In the genomic region with DNA sequence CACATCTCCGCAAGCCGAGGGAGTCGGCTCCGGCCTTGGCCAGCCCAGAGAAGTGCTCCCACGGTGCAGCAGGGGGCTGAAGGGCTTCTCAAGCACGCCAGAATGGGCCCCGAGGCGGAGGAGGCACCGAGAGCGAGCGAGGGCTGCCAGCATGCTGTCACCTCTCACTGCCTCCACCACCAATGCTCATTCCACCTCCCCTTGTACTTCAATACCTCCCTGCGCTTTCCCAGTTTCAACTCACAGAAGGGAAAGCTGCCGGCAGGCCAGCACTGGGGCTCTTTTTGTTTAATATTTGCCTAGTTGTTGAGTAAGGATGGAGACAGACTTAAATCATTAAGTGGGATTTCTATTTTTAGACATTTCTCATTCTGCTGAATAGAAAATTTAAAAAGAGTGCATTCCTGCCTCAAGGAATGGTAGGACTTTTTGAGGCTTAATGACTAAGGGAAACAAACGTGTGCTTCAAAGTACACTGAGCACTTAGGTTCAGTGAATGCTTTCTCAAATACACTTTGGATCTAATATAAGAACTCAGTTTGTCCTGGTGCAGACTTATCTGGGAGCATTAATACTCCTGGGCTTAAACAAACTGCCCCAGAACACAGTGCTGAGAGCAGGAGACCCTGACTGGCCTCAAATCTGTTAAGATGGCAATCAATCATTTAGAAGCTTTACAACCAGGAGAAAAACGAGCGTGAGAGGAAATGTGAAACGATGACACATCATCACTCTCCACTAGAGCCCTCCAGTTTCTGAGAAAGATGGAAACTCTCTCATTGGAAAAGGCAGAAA, we compare ENCODE assay signal across 11 cellular contexts.
DNase-seq lines count a peak whose midpoint lies in the region; ATAC-seq and TF ChIP-seq lines count a peak whose summit lies in the region.
"Had no signal": no experiment of that assay in that cellular context is flagged by ENCODE, and none has a peak within 500 bp of the region (broad histone marks: within the 10 kb centered on the region; RNA-seq: fewer than 3 reads in every experiment).

No MANE protein-coding gene starts in this region.

- peaks cover 8% of the 10 kb centered on the region for H3K36me3 Mint-ChIP-seq in activated T-cell treated with anti-CD3 and anti-CD28 coated beads, Interleukin-2, amount 50 U/mL, for 24 hours (ENCODE audit: low read depth)
- peaks cover 19% of the 10 kb centered on the region for H3K36me3 Mint-ChIP-seq in activated naive CD8-positive, alpha-beta T cell treated with anti-CD3 and anti-CD28 coated beads for 36 hours
- H3K36me3 Mint-ChIP-seq in activated CD4-positive, alpha-beta memory T cell treated with anti-CD3 and anti-CD28 coated beads, Interleukin-2, amount 10 ng/mL, durations not matched to agents 7 days and 5 days (ENCODE audit: low read depth): peaks cover 10% of the 10 kb centered on the region

- no peak for TF ChIP-seq CTCF in hepatocyte (IDR thresholded peaks at IDR 0.05; ENCODE audit: poor library complexity)
- TF ChIP-seq CTCF in thyroid gland (IDR thresholded peaks at IDR 0.05): peak in 3 of 6 experiments; percentile 4 to 37 (median 34)

- CTCF ChIA-PET in activated CD4-positive, alpha-beta memory T cell treated with anti-CD3 and anti-CD28 coated beads, Interleukin-2, amount 10 ng/mL, durations not matched to agents 7 days and 5 days (lab: Charles Lee): no interaction called here

- no peaks in the 10 kb centered on the region for H3K9me2 ChIP-seq in hepatocyte (replicated peaks; ENCODE audit: insufficient read depth)

- H3K27ac ChIP-seq in hepatocyte (peak overlapping the region; percentile 45), thyroid gland (peak overlapping the region; percentile 89 to 96 (median 89))
- H3K27ac ChIP-seq: neural progenitor cell had no signal

- H3K4me1 ChIP-seq in hepatocyte (ENCODE audit: insufficient read depth) (peaks cover 14% of the 10 kb centered on the region), thyroid gland (peaks cover 32 to 34% of the 10 kb centered on the region in 2 donors)

- no peak for DNase-seq in activated T-cell treated with anti-CD3 and anti-CD28 coated beads, Interleukin-2, amount 50 U/mL, for 24 hours
- no peak for DNase-seq in activated T-cell treated with anti-CD3 and anti-CD28 coated beads, Interleukin-2, amount 50 U/mL, for 1 hour
- DNase-seq in activated naive CD8-positive, alpha-beta T cell treated with anti-CD3 and anti-CD28 coated beads for 36 hours: no peak
- DNase-seq in hepatocyte (ENCODE audit: low spot score): peak; percentile 52
- peak; percentile 76 to 82 for DNase-seq in thyroid gland
- no peak for DNase-seq in activated CD4-positive, alpha-beta memory T cell treated with anti-CD3 and anti-CD28 coated beads, Interleukin-2, amount 10 ng/mL, durations not matched to agents 7 days and 5 days
- DNase-seq in SHP77 (lab: John Stamatoyannopoulos, UW): no peak
- DNase-seq: effector memory CD4-positive, alpha-beta T cell had no signal

- no peak overlapping the region for H3K4me3 Mint-ChIP-seq in activated T-cell treated with anti-CD3 and anti-CD28 coated beads, Interleukin-2, amount 50 U/mL, for 24 hours
- no peak overlapping the region for H3K4me3 Mint-ChIP-seq in activated naive CD8-positive, alpha-beta T cell treated with anti-CD3 and anti-CD28 coated beads for 36 hours
- no peak overlapping the region for H3K4me3 Mint-ChIP-seq in activated CD4-positive, alpha-beta memory T cell treated with anti-CD3 and anti-CD28 coated beads, Interleukin-2, amount 10 ng/mL, durations not matched to agents 7 days and 5 days
- H3K4me3 Mint-ChIP-seq: B cell, neural progenitor cell had no signal

- H3K9me3 ChIP-seq in hepatocyte (ENCODE audit: low read depth) (no peaks in the 10 kb centered on the region), thyroid gland (no peaks in the 10 kb centered on the region)

- TF ChIP-seq POLR2A in thyroid gland (IDR thresholded peaks at IDR 0.05): no peak

- no peaks in the 10 kb centered on the region for H3K27me3 Mint-ChIP-seq in activated T-cell treated with anti-CD3 and anti-CD28 coated beads, Interleukin-2, amount 50 U/mL, for 24 hours
- no peaks in the 10 kb centered on the region for H3K27me3 Mint-ChIP-seq in activated naive CD8-positive, alpha-beta T cell treated with anti-CD3 and anti-CD28 coated beads for 36 hours
- no peaks in the 10 kb centered on the region for H3K27me3 Mint-ChIP-seq in activated CD4-positive, alpha-beta memory T cell treated with anti-CD3 and anti-CD28 coated beads, Interleukin-2, amount 10 ng/mL, durations not matched to agents 7 days and 5 days
- H3K27me3 Mint-ChIP-seq: B cell had no signal

- H3K27ac Mint-ChIP-seq in activated T-cell treated with anti-CD3 and anti-CD28 coated beads, Interleukin-2, amount 50 U/mL, for 24 hours: peak overlapping the region; percentile 76
- peak overlapping the region; percentile 84 for H3K27ac Mint-ChIP-seq in activated naive CD8-positive, alpha-beta T cell treated with anti-CD3 and anti-CD28 coated beads for 36 hours
- no peak overlapping the region for H3K27ac Mint-ChIP-seq in activated CD4-positive, alpha-beta memory T cell treated with anti-CD3 and anti-CD28 coated beads, Interleukin-2, amount 10 ng/mL, durations not matched to agents 7 days and 5 days
- H3K27ac Mint-ChIP-seq: B cell, neural progenitor cell had no signal

- POLR2A ChIA-PET in activated CD4-positive, alpha-beta memory T cell treated with anti-CD3 and anti-CD28 coated beads, Interleukin-2, amount 10 ng/mL, durations not matched to agents 7 days and 5 days (lab: Charles Lee): no interaction called here

- no peaks in the 10 kb centered on the region for H3K36me3 ChIP-seq in hepatocyte (replicated peaks; ENCODE audit: insufficient read depth, low read depth)
- H3K36me3 ChIP-seq in thyroid gland: no peaks in the 10 kb centered on the region
- H3K36me3 ChIP-seq: neural progenitor cell had no signal

- H3K27me3 ChIP-seq in hepatocyte (no peaks in the 10 kb centered on the region), thyroid gland (no peaks in the 10 kb centered on the region)
- H3K27me3 ChIP-seq: neural progenitor cell had no signal

- H2AFZ ChIP-seq in hepatocyte: no peak overlapping the region
- H2AFZ ChIP-seq: neural progenitor cell had no signal

- H3K4me1 Mint-ChIP-seq in activated T-cell treated with anti-CD3 and anti-CD28 coated beads, Interleukin-2, amount 50 U/mL, for 24 hours (ENCODE audit: low read depth): peaks cover 10% of the 10 kb centered on the region
- peaks cover 15% of the 10 kb centered on the region for H3K4me1 Mint-ChIP-seq in activated naive CD8-positive, alpha-beta T cell treated with anti-CD3 and anti-CD28 coated beads for 36 hours
- H3K4me1 Mint-ChIP-seq in activated CD4-positive, alpha-beta memory T cell treated with anti-CD3 and anti-CD28 coated beads, Interleukin-2, amount 10 ng/mL, durations not matched to agents 7 days and 5 days: peaks cover 15% of the 10 kb centered on the region
- H3K4me1 Mint-ChIP-seq: neural progenitor cell had no signal

- no peaks in the 10 kb centered on the region for H3K9me3 Mint-ChIP-seq in activated T-cell treated with anti-CD3 and anti-CD28 coated beads, Interleukin-2, amount 50 U/mL, for 24 hours
- no peaks in the 10 kb centered on the region for H3K9me3 Mint-ChIP-seq in activated naive CD8-positive, alpha-beta T cell treated with anti-CD3 and anti-CD28 coated beads for 36 hours
- H3K9me3 Mint-ChIP-seq in activated CD4-positive, alpha-beta memory T cell treated with anti-CD3 and anti-CD28 coated beads, Interleukin-2, amount 10 ng/mL, durations not matched to agents 7 days and 5 days: peaks cover 7% of the 10 kb centered on the region

- H3K4me3 ChIP-seq in hepatocyte (no peak overlapping the region), thyroid gland (replicated peaks in 1 of 3) (peak overlapping the region in 1 of 3 donors; percentile 4)
- H3K4me3 ChIP-seq: neural progenitor cell had no signal

- ATAC-seq in HG03039 (IDR thresholded peaks at IDR 0.05; ENCODE audit: unreplicated experiment): no peak

- intact Hi-C loops in thyroid gland (cut with DNase I): no loop called here

- WGBS in hepatocyte (ENCODE audit: low lambda C conversion rate, missing lambda C conversion rate): 34% methylated on average over 16 of the region's 17 CpGs
- 29 to 44% methylated on average over 17 of the region's 17 CpGs for WGBS in thyroid gland, 2 donors

- no peaks in the 10 kb centered on the region for H3K79me2 ChIP-seq in hepatocyte

- peak overlapping the region; percentile 59 for H3K4me2 ChIP-seq in hepatocyte
- H3K4me2 ChIP-seq: neural progenitor cell had no signal

- no peaks in the 10 kb centered on the region for H4K20me1 ChIP-seq in hepatocyte (ENCODE audit: insufficient read depth, poor library complexity, severe bottlenecking)

Comparison
In these comparisons a context has a peak if more than half of its experiments do, and no peak if none do; other contexts are left out.
1. DNase-seq: peak in hepatocyte (single experiment) and thyroid gland (2 of 2); none in activated T-cell treated with anti-CD3 and anti-CD28 coated beads, Interleukin-2, amount 50 U/mL, for 24 hours (single experiment), activated T-cell treated with anti-CD3 and anti-CD28 coated beads, Interleukin-2, amount 50 U/mL, for 1 hour (single experiment), activated naive CD8-positive, alpha-beta T cell treated with anti-CD3 and anti-CD28 coated beads for 36 hours (single experiment), activated CD4-positive, alpha-beta memory T cell treated with anti-CD3 and anti-CD28 coated beads, Interleukin-2, amount 10 ng/mL, durations not matched to agents 7 days and 5 days (single experiment) and SHP77 (0 of 2).